ENCODE assay signal across 18 cellular contexts in the genomic region with DNA sequence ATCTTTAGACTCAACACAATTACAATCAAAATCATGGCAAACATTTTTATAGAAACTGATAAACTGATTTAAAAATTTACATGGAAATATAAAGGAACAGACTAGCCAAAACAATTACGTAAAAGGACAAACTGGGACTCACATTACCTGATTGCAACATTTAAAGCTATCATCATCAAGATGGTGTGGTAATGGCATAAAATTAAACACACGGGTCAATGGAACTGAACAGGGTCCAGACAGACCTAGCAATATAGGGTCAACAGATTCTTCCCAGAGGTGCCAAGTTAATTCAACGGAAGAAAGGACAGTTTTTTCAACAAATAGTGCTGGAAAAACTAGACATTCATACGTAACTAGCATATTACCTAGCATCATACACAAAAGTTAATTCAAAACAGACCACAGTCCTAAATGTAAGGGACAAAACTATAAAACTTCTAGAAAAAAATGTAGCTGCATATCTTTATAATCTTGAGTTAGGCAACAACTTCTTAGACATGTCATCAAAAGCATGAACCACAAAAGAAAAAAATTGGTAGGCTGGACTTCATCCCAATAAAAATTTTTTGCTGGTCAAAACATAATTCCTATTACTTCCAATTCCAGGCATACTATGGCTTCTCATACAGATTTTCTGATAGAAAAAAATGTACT.
DNase-seq lines count a peak whose midpoint lies in the region; ATAC-seq and TF ChIP-seq lines count a peak whose summit lies in the region.
"Had no signal": no experiment of that assay in that cellular context is flagged by ENCODE, and none has a peak within 500 bp of the region (broad histone marks: within the 10 kb centered on the region; RNA-seq: fewer than 3 reads in every experiment).

No MANE protein-coding gene starts in this region.

- no peak overlapping the region for H3K4ac ChIP-seq in IMR-90 (ENCODE audit: low read depth, low read length)

- H3K27me3 ChIP-seq in ACC112 (ENCODE audit: insufficient read depth, low read length) (no peaks in the 10 kb centered on the region), IMR-90 (ENCODE audit: control insufficient read depth, insufficient read depth, low read length) (no peaks in the 10 kb centered on the region), right lobe of liver (no peaks in the 10 kb centered on the region)

- H3K9me1 ChIP-seq in IMR-90 (ENCODE audit: insufficient read depth, low read length) = peaks cover 15% of the 10 kb centered on the region

- dilution Hi-C loops in IMR-90 (cut with HindIII; ENCODE audit: low sequenced_read_pairs, unreplicated experiment) = no loop called here

- H3K4me3 ChIP-seq in ACC112 (ENCODE audit: low read depth, low read length) (no peak overlapping the region), IMR-90 (ENCODE audit: insufficient read depth, low read depth, low read length) (no peak overlapping the region), right lobe of liver (no peak overlapping the region)

- intact Hi-C loops in IMR-90 (cut with micrococcal nuclease) (no loop called here), right lobe of liver (cut with DNase I) (no loop called here), left colon (cut with DNase I, micrococcal nuclease) (no loop called here), head of caudate nucleus (cut with DNase I) (no loop called here)

- H3K9me3 Mint-ChIP-seq in chondrocyte (ENCODE audit: low read depth) = no peaks in the 10 kb centered on the region
- H3K9me3 Mint-ChIP-seq: CD4-positive, alpha-beta memory T cell; naive B cell; stimulated activated naive CD8-positive, alpha-beta T cell treated with anti-CD3 and anti-CD28 coated beads, Interleukin-15, Interleukin-2, amounts not matched to agents 100 ng/mL and 50 ng/mL, for 24 hours had no signal

- no peak overlapping the region for H3K4me3 Mint-ChIP-seq in chondrocyte (ENCODE audit: unreplicated experiment)
- H3K4me3 Mint-ChIP-seq: CD4-positive, alpha-beta memory T cell; naive B cell; stimulated activated naive CD8-positive, alpha-beta T cell treated with anti-CD3 and anti-CD28 coated beads, Interleukin-15, Interleukin-2, amounts not matched to agents 100 ng/mL and 50 ng/mL, for 24 hours had no signal

- ATAC-seq in IMR-90 (ENCODE audit: low read depth) (no peak), right lobe of liver (peak; percentile 60 to 92 (median 74)), left colon (no peak)

- H3K36me3 Mint-ChIP-seq in chondrocyte (ENCODE audit: low read depth) = no peaks in the 10 kb centered on the region
- H3K36me3 Mint-ChIP-seq: CD4-positive, alpha-beta memory T cell; naive B cell had no signal

- H4K8ac ChIP-seq in IMR-90 (ENCODE audit: low read depth in 2 of 2, low read length in 2 of 2) = no peak overlapping the region

- DNase-seq in IMR-90 = no peak
- no peak for DNase-seq in chondrocyte (ENCODE audit: low spot score)
- DNase-seq in right lobe of liver = no peak
- no peak for DNase-seq in stimulated activated CD4-positive, alpha-beta T cell treated with anti-CD3 and anti-CD28 coated beads, Interleukin-12 subunit alpha, Interleukin-12 subunit beta, amount 100 ng/mL, for 4 hours
- DNase-seq in left colon = no peak
- DNase-seq in GM20000 (ENCODE audit: low spot score) = no peak
- no peak for DNase-seq in head of caudate nucleus
- DNase-seq: activated CD8-positive, alpha-beta memory T cell treated with anti-CD3 and anti-CD28 coated beads, Interleukin-2, amount 50 U/mL, for 4 hours; CD4-positive, alpha-beta memory T cell; cortex of kidney; erythroblast; naive B cell; NCI-H146; stimulated activated CD4-positive, alpha-beta T cell treated with anti-CD3 and anti-CD28 coated beads, Interleukin-15, amount 100 ng/mL, for 24 hours; T1000 had no signal

- POLR2A ChIA-PET in IMR-90 (lab: Charles Lee; ENCODE audit: unreplicated experiment) = no interaction called here

- no peak overlapping the region for H2BK120ac ChIP-seq in IMR-90 (ENCODE audit: low read depth, low read length)

- no peak overlapping the region for H2AFZ ChIP-seq in ACC112 (ENCODE audit: low read length, unreplicated experiment)
- no peak overlapping the region for H2AFZ ChIP-seq in IMR-90 (replicated peaks; ENCODE audit: low read length, poor library complexity)

- peak overlapping the region; percentile 63 for H3K27ac Mint-ChIP-seq in chondrocyte (ENCODE audit: unreplicated experiment)
- H3K27ac Mint-ChIP-seq: CD4-positive, alpha-beta memory T cell; naive B cell; stimulated activated naive CD8-positive, alpha-beta T cell treated with anti-CD3 and anti-CD28 coated beads, Interleukin-15, Interleukin-2, amounts not matched to agents 100 ng/mL and 50 ng/mL, for 24 hours had no signal

- H3K18ac ChIP-seq in IMR-90 (ENCODE audit: low read depth, low read length) = no peak overlapping the region

- H3K9ac ChIP-seq in IMR-90 (ENCODE audit: low read depth, low read length) = no peak overlapping the region

- in situ Hi-C loops in IMR-90 (cut with MboI; ENCODE audit: low sequenced_read_pairs) = no loop called here

- WGBS in IMR-90 (ENCODE audit: extremely low coverage in 2 of 2, insufficient read length in 1 of 2), 2 experiments = 83% methylated on average over 1 of the region's 4 CpGs; no CpG with 5 or more reads in 1 of the 2 experiments
- WGBS in right lobe of liver (ENCODE audit: insufficient coverage, low coverage, low lambda C conversion rate, missing lambda C conversion rate) = 33% methylated on average over 4 of the region's 4 CpGs

- peak overlapping the region; percentile 45; the same call in 1 of the 2 replicates for H2AK5ac ChIP-seq in IMR-90 (ENCODE audit: low read depth, low read length)

- H3K79me2 ChIP-seq in ACC112 (ENCODE audit: control insufficient read depth, insufficient read depth, low read length, unreplicated experiment) = peaks cover 90% of the 10 kb centered on the region

- peaks cover 0 to 74% of the 10 kb centered on the region in 2 experiments; a peak in 2 of 4 replicates for H3K79me1 ChIP-seq in IMR-90 (ENCODE audit: low read depth in 1 of 2, low read length in 2 of 2)

- H3K9me3 ChIP-seq in IMR-90 (ENCODE audit: control insufficient read depth, insufficient read depth, low read length) (no peaks in the 10 kb centered on the region), right lobe of liver (no peaks in the 10 kb centered on the region)

- H4K5ac ChIP-seq in IMR-90 (ENCODE audit: low read depth, low read length) = no peak overlapping the region; the same call in 1 of the 2 replicates

- H3K27ac ChIP-seq in ACC112 (ENCODE audit: low read depth, low read length) (peak overlapping the region; percentile 73), IMR-90 (ENCODE audit: insufficient read depth, low read length) (no peak overlapping the region), right lobe of liver (peak overlapping the region in 1 of 3 donors; percentile 34)
- H3K27ac ChIP-seq: HL-60 had no signal

- CTCF ChIA-PET in IMR-90 (lab: Yijun Ruan, JAX) = no interaction called here

- H3K14ac ChIP-seq in IMR-90 (replicated peaks; ENCODE audit: low read depth, low read length) = peak overlapping the region; percentile 70; the same call in 1 of the 2 replicates

- H3K23ac ChIP-seq in IMR-90 (ENCODE audit: low read depth, low read length) = no peak overlapping the region

- H3K4me2 ChIP-seq in IMR-90 (ENCODE audit: low read depth, low read length) = peak overlapping the region; percentile 10; the same call in 1 of the 2 replicates

- H3K56ac ChIP-seq in IMR-90 (ENCODE audit: extremely low read depth, insufficient read depth, low read length) = no peak overlapping the region

- no peak for TF ChIP-seq RAD21 in IMR-90 (IDR thresholded peaks at IDR 0.05; ENCODE audit: low read length)

- no peak overlapping the region for H2BK15ac ChIP-seq in IMR-90 (ENCODE audit: low read depth, low read length)

- peaks cover 78% of the 10 kb centered on the region for H4K20me1 ChIP-seq in IMR-90 (ENCODE audit: insufficient read depth, low read length)

- H3K4me1 ChIP-seq in ACC112 (ENCODE audit: control insufficient read depth, insufficient read depth, low read length, unreplicated experiment) = peaks cover 76% of the 10 kb centered on the region
- H3K4me1 ChIP-seq in IMR-90 (ENCODE audit: control insufficient read depth, insufficient read depth, low read length) = peaks cover 23% of the 10 kb centered on the region
- H3K4me1 ChIP-seq in right lobe of liver = peaks cover 0 to 9% (median 0%) of the 10 kb centered on the region in 4 donors

- no peak overlapping the region for H2AK9ac ChIP-seq in IMR-90 (replicated peaks; ENCODE audit: low read depth, low read length, poor library complexity)

- no peak overlapping the region for H4K91ac ChIP-seq in IMR-90 (ENCODE audit: insufficient read depth, low read depth, low read length)

- peak overlapping the region; percentile 29 for H2BK5ac ChIP-seq in IMR-90 (ENCODE audit: low read depth, low read length, poor library complexity, severe bottlenecking)

- no peak for TF ChIP-seq POLR2A in IMR-90 (IDR thresholded peaks at IDR 0.05; ENCODE audit: low read depth, low read length)
- TF ChIP-seq POLR2A in right lobe of liver (IDR thresholded peaks at IDR 0.05) = no peak

- no peaks in the 10 kb centered on the region for H3K36me3 ChIP-seq in ACC112 (ENCODE audit: insufficient read depth, low read length)
- peaks cover 2% of the 10 kb centered on the region; the same call in 1 of the 2 replicates for H3K36me3 ChIP-seq in IMR-90 (ENCODE audit: control insufficient read depth, insufficient read depth, low read length)
- H3K36me3 ChIP-seq in right lobe of liver = no peaks in the 10 kb centered on the region

- TF ChIP-seq CTCF in IMR-90 (conservative IDR thresholded peaks at IDR 0.05; ENCODE audit: low read depth, low read length) = no peak
- TF ChIP-seq CTCF in chondrocyte (IDR thresholded peaks at IDR 0.05) = no peak
- TF ChIP-seq CTCF in right lobe of liver (IDR thresholded peaks at IDR 0.05) = no peak
- no peak for TF ChIP-seq CTCF in GM20000 (IDR thresholded peaks at IDR 0.05; ENCODE audit: extremely low read depth, missing control alignments)

- H3K4me1 Mint-ChIP-seq in chondrocyte (ENCODE audit: low read depth) = peaks cover 67% of the 10 kb centered on the region
- H3K4me1 Mint-ChIP-seq: CD4-positive, alpha-beta memory T cell; naive B cell had no signal

- H3K27me3 Mint-ChIP-seq in chondrocyte (ENCODE audit: low read depth) = no peaks in the 10 kb centered on the region
- H3K27me3 Mint-ChIP-seq: CD4-positive, alpha-beta memory T cell; naive B cell; stimulated activated naive CD8-positive, alpha-beta T cell treated with anti-CD3 and anti-CD28 coated beads, Interleukin-15, Interleukin-2, amounts not matched to agents 100 ng/mL and 50 ng/mL, for 24 hours had no signal

- H2BK20ac ChIP-seq in IMR-90 (ENCODE audit: low read depth, low read length) = no peak overlapping the region

- BruUV-seq in IMR-90 (replicated peaks; lab: Mats Ljungman, UMichigan) = no TSS peak

TF ChIP-seq in IMR-90, 13 proteins besides CTCF, POLR2A, EP300 and RAD21:
- TF ChIP-seq FOS (IDR thresholded peaks at IDR 0.05; ENCODE audit: low read depth, low read length) = no peak
- TF ChIP-seq CEBPB (IDR thresholded peaks at IDR 0.05; ENCODE audit: low read depth, low read length) = peak; percentile 48

Comparison
In these comparisons a context has a peak if more than half of its experiments do, and no peak if none do; other contexts are left out.
1. ATAC-seq: peak in right lobe of liver (4 of 4); none in IMR-90 (single experiment) and left colon (single experiment).